Comparison of ENCODE assay signal across 8 cellular contexts in genomic region chr1:152034324-152034653, GRCh38. TPM values are rescaled to one million over a fixed set of nuclear protein-coding genes. Genes with fewer than 3 reads are reported as not detected.
DNase-seq lines count a peak whose midpoint lies in the region; ATAC-seq and TF ChIP-seq lines count a peak whose summit lies in the region.

No MANE protein-coding gene starts in this region.

- H3K4me1 ChIP-seq in mesenchymal stem cell (ENCODE audit: control insufficient read depth, insufficient read depth, low read depth, low read length): peaks cover 3% of the 10 kb centered on the region

- H3K9ac ChIP-seq in mesenchymal stem cell (ENCODE audit: low read length): peak overlapping the region; percentile 100

- H4K8ac ChIP-seq in mesenchymal stem cell (ENCODE audit: low read length): no peak overlapping the region

- H3K4me2 ChIP-seq in mesenchymal stem cell (ENCODE audit: low read length, poor library complexity, severe bottlenecking): peak overlapping the region; percentile 76

- H3K27ac ChIP-seq in CD4-positive, alpha-beta T cell (ENCODE audit: low read depth, low read length): peak overlapping the region; percentile 86
- peak overlapping the region; percentile 95 for H3K27ac ChIP-seq in mesenchymal stem cell (ENCODE audit: low read length, poor library complexity, severe bottlenecking)

- H3K4ac ChIP-seq in mesenchymal stem cell (ENCODE audit: low read depth in 1 of 2, low read length in 2 of 2): no peak overlapping the region

- H3K9me3 Mint-ChIP-seq in CD4-positive, alpha-beta T cell: no peaks in the 10 kb centered on the region
- H3K9me3 Mint-ChIP-seq in HFFc6: no peaks in the 10 kb centered on the region
- no peaks in the 10 kb centered on the region for H3K9me3 Mint-ChIP-seq in activated T-helper 17 cell treated with anti-CD3 and anti-CD28 coated beads, Interleukin-2, amount 50 U/mL, for 72 hours

- peak overlapping the region; percentile 97 for H3K4me3 Mint-ChIP-seq in CD4-positive, alpha-beta T cell
- H3K4me3 Mint-ChIP-seq in HFFc6: peak overlapping the region; percentile 96
- peak overlapping the region; percentile 93 for H3K4me3 Mint-ChIP-seq in activated T-helper 17 cell treated with anti-CD3 and anti-CD28 coated beads, Interleukin-2, amount 50 U/mL, for 72 hours

- H3K27ac Mint-ChIP-seq in CD4-positive, alpha-beta T cell: peak overlapping the region; percentile 99
- H3K27ac Mint-ChIP-seq in HFFc6: peak overlapping the region; percentile 98; the same call in 1 of the 2 replicates
- peak overlapping the region; percentile 94 for H3K27ac Mint-ChIP-seq in activated T-helper 17 cell treated with anti-CD3 and anti-CD28 coated beads, Interleukin-2, amount 50 U/mL, for 72 hours

- peak overlapping the region in 1 of 2 experiments; percentile 92 for H3K4me3 ChIP-seq in mesenchymal stem cell (ENCODE audit: insufficient read depth in 1 of 2, low read depth in 1 of 2, low read length in 2 of 2)

- H3K14ac ChIP-seq in mesenchymal stem cell (ENCODE audit: low read length in 2 of 2): no peak overlapping the region

- H3K18ac ChIP-seq in mesenchymal stem cell (ENCODE audit: low read depth in 1 of 2, low read length in 2 of 2): no peak overlapping the region

- no peak overlapping the region for H2BK12ac ChIP-seq in mesenchymal stem cell (ENCODE audit: low read length in 2 of 2)

- WGBS in mesenchymal stem cell: 15% methylated on average over 1 of the region's 1 CpG

- intact Hi-C loops in CD4-positive, alpha-beta T cell (cut with DNase I, micrococcal nuclease): no loop called here

- no peaks in the 10 kb centered on the region for H3K9me3 ChIP-seq in CD4-positive, alpha-beta T cell (ENCODE audit: control insufficient read depth, low read length)
- H3K9me3 ChIP-seq in mesenchymal stem cell (ENCODE audit: control insufficient read depth, low read length): no peaks in the 10 kb centered on the region

- H2AK5ac ChIP-seq in mesenchymal stem cell (ENCODE audit: low read length, severe bottlenecking): no peak overlapping the region

- CTCF ChIA-PET in CD4-positive, alpha-beta T cell (lab: Charles Lee): interaction anchor here (0.9 to 4.9 kb wide), 17 partner anchors 8 to 155 kb away, joined by 3 to 58 read pairs (median 4); no protein-coding TSS in a partner anchor

- POLR2A ChIA-PET in CD4-positive, alpha-beta T cell (lab: Charles Lee): interaction anchor here (0.8 to 4.8 kb wide), 9 partner anchors 12 to 424 kb away, joined by 3 to 75 read pairs (median 6); no protein-coding TSS in a partner anchor

- no peak overlapping the region for H2BK120ac ChIP-seq in mesenchymal stem cell (ENCODE audit: low read depth, low read length)

- H2BK5ac ChIP-seq in mesenchymal stem cell (ENCODE audit: low read depth, low read length, poor library complexity, severe bottlenecking): no peak overlapping the region

- no peak for DNase-seq in CD4-positive, alpha-beta T cell
- DNase-seq in HFFc6: no peak
- no peak for DNase-seq in mesenchymal stem cell
- DNase-seq in SW 1271 (lab: John Stamatoyannopoulos, UW): no peak
- no peak for DNase-seq in T-helper 9 cell

- peaks cover 16 to 38% of the 10 kb centered on the region in 2 experiments for H3K36me3 ChIP-seq in mesenchymal stem cell (ENCODE audit: control insufficient read depth in 1 of 2, insufficient read depth in 2 of 2, low read depth in 1 of 2, low read length in 2 of 2)

- H3K36me3 Mint-ChIP-seq in CD4-positive, alpha-beta T cell (ENCODE audit: low read depth): peaks cover 58% of the 10 kb centered on the region
- H3K36me3 Mint-ChIP-seq in HFFc6 (ENCODE audit: low read depth): peaks cover 55% of the 10 kb centered on the region
- peaks cover 73% of the 10 kb centered on the region for H3K36me3 Mint-ChIP-seq in activated T-helper 17 cell treated with anti-CD3 and anti-CD28 coated beads, Interleukin-2, amount 50 U/mL, for 72 hours (ENCODE audit: low read depth)

- peaks cover 59% of the 10 kb centered on the region for H3K4me1 Mint-ChIP-seq in CD4-positive, alpha-beta T cell (ENCODE audit: low read depth)
- peaks cover 37% of the 10 kb centered on the region for H3K4me1 Mint-ChIP-seq in HFFc6 (ENCODE audit: low read depth)
- H3K4me1 Mint-ChIP-seq in activated T-helper 17 cell treated with anti-CD3 and anti-CD28 coated beads, Interleukin-2, amount 50 U/mL, for 72 hours: peaks cover 23% of the 10 kb centered on the region

- no peak overlapping the region for H4K91ac ChIP-seq in mesenchymal stem cell (ENCODE audit: low read length)

- no peak for TF ChIP-seq CTCF in CD4-positive, alpha-beta T cell (IDR thresholded peaks at IDR 0.05)
- no peak for TF ChIP-seq CTCF in HFFc6 (IDR thresholded peaks at IDR 0.05)

- no peak overlapping the region for H3K23ac ChIP-seq in mesenchymal stem cell (ENCODE audit: low read length in 2 of 2)

- H2BK15ac ChIP-seq in mesenchymal stem cell (ENCODE audit: low read depth, poor library complexity, severe bottlenecking): no peak overlapping the region

- H2AFZ ChIP-seq in mesenchymal stem cell (ENCODE audit: low read depth, low read length): no peak overlapping the region

- H3K79me1 ChIP-seq in mesenchymal stem cell (replicated peaks; ENCODE audit: low read length, poor library complexity, severe bottlenecking): peaks cover 11% of the 10 kb centered on the region

- no peaks in the 10 kb centered on the region for H3K27me3 Mint-ChIP-seq in CD4-positive, alpha-beta T cell
- peaks cover 2% of the 10 kb centered on the region; the same call in 1 of the 2 replicates for H3K27me3 Mint-ChIP-seq in HFFc6 (ENCODE audit: insufficient read depth)
- no peaks in the 10 kb centered on the region for H3K27me3 Mint-ChIP-seq in activated T-helper 17 cell treated with anti-CD3 and anti-CD28 coated beads, Interleukin-2, amount 50 U/mL, for 72 hours

- no peaks in the 10 kb centered on the region for H3K27me3 ChIP-seq in CD4-positive, alpha-beta T cell (ENCODE audit: control insufficient read depth, insufficient read depth, low read length)
- H3K27me3 ChIP-seq in mesenchymal stem cell (ENCODE audit: control insufficient read depth in 1 of 2, insufficient read depth in 1 of 2, low read length in 2 of 2): no peaks in the 10 kb centered on the region

- no peak for ATAC-seq in CD4-positive, alpha-beta T cell (ENCODE audit: poor library complexity)
- peak; percentile 8 for ATAC-seq in activated T-helper 17 cell treated with anti-CD3 and anti-CD28 coated beads, Interleukin-2, amount 50 U/mL, for 72 hours (replicated peaks)
- ATAC-seq in HG03520 (IDR thresholded peaks at IDR 0.05; ENCODE audit: unreplicated experiment) (no peak), GM19035 (IDR thresholded peaks at IDR 0.05; ENCODE audit: unreplicated experiment) (no peak)

RNA-seq across cellular contexts. Expression of gene S100A11, which starts 2.5 kb away (rescaled TPM):
- 10 to 100 TPM; 23.6 to 24.1 TPM for total RNA-seq in CD4-positive, alpha-beta T cell
- total RNA-seq in HFFc6 (2021; fragmentation: NEBNext Ultra II Directional; extraction: Animal tissue kit (Norgen Biotek cat#: 25700)): 1,000 to 10,000 TPM; 1,164 to 1,256 (median 1,179) TPM
- 100 to 1,000 TPM; 230 to 302 TPM for total RNA-seq in activated T-helper 17 cell treated with anti-CD3 and anti-CD28 coated beads, Interleukin-2, amount 50 U/mL, for 72 hours
- 2,510 TPM for polyA plus RNA-seq in mesenchymal stem cell (2013, experiment 1 of 2)
- polyA plus RNA-seq in mesenchymal stem cell (2013, experiment 2 of 2): 2,559 TPM

RNA-seq across cellular contexts. Expression of gene S100A10, which starts 40.6 kb away (rescaled TPM):
- total RNA-seq in CD4-positive, alpha-beta T cell: 100 to 1,000 TPM; 189 to 204 TPM
- total RNA-seq in HFFc6 (2021; fragmentation: NEBNext Ultra II Directional; extraction: Animal tissue kit (Norgen Biotek cat#: 25700)): 100 to 1,000 TPM; 390 to 518 (median 442) TPM
- total RNA-seq in activated T-helper 17 cell treated with anti-CD3 and anti-CD28 coated beads, Interleukin-2, amount 50 U/mL, for 72 hours: 100 to 1,000 TPM; 181 to 377 TPM
- polyA plus RNA-seq in mesenchymal stem cell (2013, experiment 1 of 2): 743 TPM
- polyA plus RNA-seq in mesenchymal stem cell (2013, experiment 2 of 2): 740 TPM

RNA-seq across cellular contexts. Expression of gene TCHHL1, which starts 54.6 kb away (rescaled TPM):
- not detected for total RNA-seq in CD4-positive, alpha-beta T cell
- not detected for total RNA-seq in HFFc6 (2021; fragmentation: NEBNext Ultra II Directional; extraction: Animal tissue kit (Norgen Biotek cat#: 25700))
- total RNA-seq in activated T-helper 17 cell treated with anti-CD3 and anti-CD28 coated beads, Interleukin-2, amount 50 U/mL, for 72 hours: not detected
- polyA plus RNA-seq in mesenchymal stem cell (2013, experiment 1 of 2): not detected
- not detected for polyA plus RNA-seq in mesenchymal stem cell (2013, experiment 2 of 2)

Comparison
In these comparisons a context has a peak if more than half of its experiments do, and no peak if none do; other contexts are left out.
1. RNA of gene S100A11, which starts 2.5 kb away (total RNA-seq): 1,164 to 1,256 TPM in HFFc6 and 230 to 302 TPM in activated T-helper 17 cell treated with anti-CD3 and anti-CD28 coated beads, Interleukin-2, amount 50 U/mL, for 72 hours; 23.6 to 24.1 TPM in CD4-positive, alpha-beta T cell; every median in the first group is over 4 times any median in the second.
2. Peak in every context shown above with its lines, with median percentiles within 50 percentile points of each other: H3K27ac Mint-ChIP-seq and H3K4me3 Mint-ChIP-seq.